In the genomic region with DNA sequence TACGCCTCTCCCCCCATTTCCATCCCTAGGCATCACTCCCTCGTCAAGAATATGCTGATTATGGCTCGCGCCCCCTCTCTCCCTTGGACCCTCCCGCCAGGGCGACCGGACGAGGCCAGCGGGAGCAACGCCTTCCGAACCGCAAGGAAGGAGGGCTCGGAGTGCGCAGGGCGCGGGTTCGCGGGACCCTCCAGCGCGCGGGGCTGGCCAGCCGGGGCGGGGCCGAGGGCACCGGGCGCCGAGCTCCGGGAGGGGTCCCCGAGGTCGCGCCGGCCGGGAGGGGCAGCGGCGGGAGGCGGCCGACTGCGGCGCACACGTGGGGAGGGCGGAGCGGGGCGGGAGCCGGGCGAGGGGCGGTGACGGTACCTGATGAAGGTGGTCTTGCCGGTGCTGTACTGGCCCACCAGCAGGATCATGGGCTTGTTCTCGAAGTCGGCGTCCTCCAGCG, we compare ENCODE assay signal across 1 cellular context.
A peak's percentile ranks its signal among the peaks of the same experiment; 100 is the strongest.
TF ChIP-seq lines count a peak whose summit lies in the region.

No MANE protein-coding gene starts in this region.

TF ChIP-seq in H1, 55 proteins besides CTCF, POLR2A, EP300 and RAD21:
- peak; percentile 81 for TF ChIP-seq KDM4A (IDR thresholded peaks at IDR 0.05; ENCODE audit: low read depth, low read length, severe bottlenecking)
- TF ChIP-seq, protein P1, sequence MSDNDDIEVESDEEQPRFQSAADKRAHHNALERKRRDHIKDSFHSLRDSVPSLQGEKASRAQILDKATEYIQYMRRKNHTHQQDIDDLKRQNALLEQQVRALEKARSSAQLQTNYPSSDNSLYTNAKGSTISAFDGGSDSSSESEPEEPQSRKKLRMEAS (IDR thresholded peaks at IDR 0.05) = peak; percentile 63; the same call in 1 of the 2 replicates
- TF ChIP-seq SP2 (IDR thresholded peaks at IDR 0.05; ENCODE audit: low read length) = no peak
- peak; percentile 24; the same call in 1 of the 2 replicates for TF ChIP-seq RBBP5 (IDR thresholded peaks at IDR 0.05; ENCODE audit: borderline replicate concordance, low read depth, low read length)
- TF ChIP-seq NANOG (IDR thresholded peaks at IDR 0.05; ENCODE audit: insufficient read depth, low read depth, low read length, poor library complexity, severe bottlenecking) = no peak
- TF ChIP-seq ASH2L (IDR thresholded peaks at IDR 0.05; ENCODE audit: low read length) = peak; percentile 74
- TF ChIP-seq SAP30 (IDR thresholded peaks at IDR 0.05; ENCODE audit: insufficient read depth, insufficient replicate concordance, low read length) = peak; percentile 57
